In the genomic region with DNA sequence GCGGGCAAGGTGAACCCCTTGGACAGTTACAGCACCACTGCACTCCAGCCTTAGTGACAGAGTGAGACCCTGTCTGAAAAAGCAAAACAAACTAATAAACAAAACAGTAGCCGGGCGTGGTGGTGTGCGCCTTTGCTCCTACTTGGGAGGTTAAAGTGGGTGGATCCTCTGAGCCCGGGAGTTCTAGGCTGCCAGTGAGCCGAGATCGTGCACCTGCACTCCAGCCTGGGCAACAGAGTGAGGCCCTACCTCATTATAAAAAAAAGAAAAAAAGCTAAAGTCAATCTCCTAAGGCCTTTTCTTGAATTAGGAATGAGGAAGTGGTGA, we compare ENCODE assay signal across 11 cellular contexts. TPM values are rescaled to one million over a fixed set of nuclear protein-coding genes. Genes with fewer than 3 reads are reported as not detected.
DNase-seq lines count a peak whose midpoint lies in the region; ATAC-seq and TF ChIP-seq lines count a peak whose summit lies in the region.
"Had no signal": no experiment of that assay in that cellular context is flagged by ENCODE, and none has a peak within 500 bp of the region (broad histone marks: within the 10 kb centered on the region; RNA-seq: fewer than 3 reads in every experiment).

No MANE protein-coding gene starts in this region.

- H3K4me3 ChIP-seq in left lung, result peak overlapping the region; percentile 38 to 52
- peak overlapping the region in 2 of 4 donors; percentile 28 to 49 for H3K4me3 ChIP-seq in transverse colon

- CTCF ChIA-PET in activated B cell treated with CpG ODN at 0.5 μM for 24 hours (lab: Charles Lee), result interaction anchor here (1.0 kb wide), 1 partner anchor 24 kb away, joined by 3 read pairs; no protein-coding TSS in a partner anchor

- no peak overlapping the region for H4K8ac ChIP-seq in H9 (replicated peaks; ENCODE audit: insufficient read length, low read depth, low read length)

- H3K4me1 ChIP-seq in left lung, result peaks cover 0 to 20% of the 10 kb centered on the region in 2 donors
- peaks cover 5 to 15% (median 13%) of the 10 kb centered on the region in 4 donors for H3K4me1 ChIP-seq in transverse colon
- no peaks in the 10 kb centered on the region for H3K4me1 ChIP-seq in H9 (ENCODE audit: insufficient read depth, low read length)

- TF ChIP-seq POLR2A in transverse colon (IDR thresholded peaks at IDR 0.05), result no peak

- peak overlapping the region; percentile 96 for H3K27ac Mint-ChIP-seq in activated naive CD4-positive, alpha-beta T cell treated with anti-CD3 and anti-CD28 coated beads, Interleukin-2, amount 50 U/mL, for 24 hours
- peak overlapping the region; percentile 93 for H3K27ac Mint-ChIP-seq in activated B cell treated with CpG ODN at 0.5 μM for 24 hours
- H3K27ac Mint-ChIP-seq in H9, result no peak overlapping the region; a peak in 1 of 7 replicates

- H2BK15ac ChIP-seq in H9 (ENCODE audit: low read depth, low read length), result no peak overlapping the region

- no peaks in the 10 kb centered on the region for H3K36me3 ChIP-seq in left lung
- H3K36me3 ChIP-seq in transverse colon, result no peaks in the 10 kb centered on the region

- H3T11ph ChIP-seq in H9 (ENCODE audit: low read length), result no peak overlapping the region

- no peak overlapping the region for H2AFZ ChIP-seq in H9 (ENCODE audit: low read length)

- no peak overlapping the region for H2BK12ac ChIP-seq in H9 (ENCODE audit: insufficient read length, low read depth, low read length)

- H2BK20ac ChIP-seq in H9 (ENCODE audit: low read depth, low read length, poor library complexity, severe bottlenecking), result no peak overlapping the region

- no peak overlapping the region for H4K5ac ChIP-seq in H9 (ENCODE audit: insufficient read length, low read depth, low read length)

- H3K23ac ChIP-seq in H9 (ENCODE audit: insufficient read length, low read depth, low read length), result no peak overlapping the region

- peaks cover 3% of the 10 kb centered on the region for H3K36me3 Mint-ChIP-seq in activated naive CD4-positive, alpha-beta T cell treated with anti-CD3 and anti-CD28 coated beads, Interleukin-2, amount 50 U/mL, for 24 hours
- H3K36me3 Mint-ChIP-seq in activated B cell treated with CpG ODN at 0.5 μM for 24 hours (ENCODE audit: low read depth) (peaks cover 5% of the 10 kb centered on the region), H9 (ENCODE audit: insufficient read depth in 1 of 3, low read depth in 3 of 3) (peaks cover 0 to 2% (median 0%) of the 10 kb centered on the region in 3 experiments; a peak in 1 of 7 replicates)

- H3K27me3 Mint-ChIP-seq in activated naive CD4-positive, alpha-beta T cell treated with anti-CD3 and anti-CD28 coated beads, Interleukin-2, amount 50 U/mL, for 24 hours, result no peaks in the 10 kb centered on the region
- H3K27me3 Mint-ChIP-seq in activated B cell treated with CpG ODN at 0.5 μM for 24 hours, result no peaks in the 10 kb centered on the region
- H3K27me3 Mint-ChIP-seq in H9 (ENCODE audit: low read depth), result no peaks in the 10 kb centered on the region; the same call in 1 of the 2 replicates

- no peaks in the 10 kb centered on the region for H3K9me3 Mint-ChIP-seq in activated naive CD4-positive, alpha-beta T cell treated with anti-CD3 and anti-CD28 coated beads, Interleukin-2, amount 50 U/mL, for 24 hours
- H3K9me3 Mint-ChIP-seq in activated B cell treated with CpG ODN at 0.5 μM for 24 hours (no peaks in the 10 kb centered on the region), H9 (peaks cover 9 to 13% of the 10 kb centered on the region in 2 experiments)

- no peak for TF ChIP-seq EP300 in transverse colon (IDR thresholded peaks at IDR 0.05; ENCODE audit: low read depth)

- WGBS in transverse colon (ENCODE audit: low coverage in 1 of 2), 2 donors, result 54% methylated on average over 7 of the region's 7 CpGs; no CpG with 5 or more reads in 1 of the 2 donors
- no CpG with 5 or more reads among the region's 7 CpGs for WGBS in H9 (ENCODE audit: extremely low coverage, insufficient read length, low lambda C conversion rate)

- no peaks in the 10 kb centered on the region for H3K27me3 ChIP-seq in left lung
- no peaks in the 10 kb centered on the region for H3K27me3 ChIP-seq in transverse colon
- no peaks in the 10 kb centered on the region for H3K27me3 ChIP-seq in H9 (ENCODE audit: insufficient read depth, low read length)

- DNase-seq in activated naive CD4-positive, alpha-beta T cell treated with Interleukin-2 at 50 U/mL for 16 hours, result no peak
- DNase-seq in activated B cell treated with CpG ODN at 0.5 μM for 24 hours, result no peak
- no peak for DNase-seq in left lung
- DNase-seq in transverse colon, result peak; percentile 27
- no peak for DNase-seq in activated gamma-delta T cell treated with Interleukin-2 at 50 U/mL for 16 hours
- DNase-seq in T1000 (lab: John Stamatoyannopoulos, UW), result no peak
- no peak for DNase-seq in H9
- DNase-seq: Caco-2; stimulated activated CD4-positive, alpha-beta T cell treated with anti-CD3 and anti-CD28 coated beads, Interleukin-2, amount 100 ng/mL, for 24 hours had no signal

- H3K4ac ChIP-seq in H9 (ENCODE audit: low read depth, low read length), result no peak overlapping the region

- H3K4me2 ChIP-seq in H9 (ENCODE audit: insufficient read depth, insufficient read length, low read length), result no peak overlapping the region

- H3K79me2 ChIP-seq in H9 (ENCODE audit: insufficient read depth, low read length), result no peaks in the 10 kb centered on the region

- H3K56ac ChIP-seq in H9 (ENCODE audit: insufficient read length, low read depth, low read length), result no peak overlapping the region

- H3K9me3 ChIP-seq in left lung, result peaks cover 0 to 3% of the 10 kb centered on the region in 2 donors
- H3K9me3 ChIP-seq in transverse colon, result no peaks in the 10 kb centered on the region
- H3K9me3 ChIP-seq in H9 (ENCODE audit: control insufficient read depth, low read depth, low read length), result no peaks in the 10 kb centered on the region

- no peak overlapping the region for H2BK120ac ChIP-seq in H9 (ENCODE audit: low read depth, low read length, poor library complexity, severe bottlenecking)

- H2AK5ac ChIP-seq in H9 (ENCODE audit: insufficient read length, low read length), result no peak overlapping the region

- no peak overlapping the region for H3K14ac ChIP-seq in H9 (ENCODE audit: insufficient read depth, low read length)

- intact Hi-C loops in activated B cell treated with CpG ODN at 0.5 μM for 24 hours (cut with micrococcal nuclease), result loop anchor here (1.0 kb wide), 1 partner anchor 159 kb away; the partner anchor contains the start of gene ADCK1
- intact Hi-C loops in left lung (cut with DNase I), result no loop called here
- intact Hi-C loops in transverse colon (cut with DNase I; ENCODE audit: low total_unique reads), result no loop called here

- in situ Hi-C loops in transverse colon (cut with MboI; ENCODE audit: low pct_ligation_motif_present in 1 of 4, low pct_unique_long_range_greater_than_20kb in 1 of 4, low sequenced_read_pairs in 3 of 4), result no loop called here

- peak overlapping the region; percentile 86 for H3K4me3 Mint-ChIP-seq in activated naive CD4-positive, alpha-beta T cell treated with anti-CD3 and anti-CD28 coated beads, Interleukin-2, amount 50 U/mL, for 24 hours
- peak overlapping the region; percentile 95 for H3K4me3 Mint-ChIP-seq in activated B cell treated with CpG ODN at 0.5 μM for 24 hours
- no peak overlapping the region for H3K4me3 Mint-ChIP-seq in H9

- POLR2A ChIA-PET in activated B cell treated with CpG ODN at 0.5 μM for 24 hours (lab: Charles Lee), result interaction anchor here (1.0 kb wide), 1 partner anchor 33 kb away, joined by 3 read pairs; no protein-coding TSS in a partner anchor

- H3K23me2 ChIP-seq in H9 (ENCODE audit: insufficient read length, low read depth, low read length, poor library complexity, severe bottlenecking), result no peaks in the 10 kb centered on the region

- H3K4me1 Mint-ChIP-seq in activated naive CD4-positive, alpha-beta T cell treated with anti-CD3 and anti-CD28 coated beads, Interleukin-2, amount 50 U/mL, for 24 hours, result peaks cover 17% of the 10 kb centered on the region
- H3K4me1 Mint-ChIP-seq in activated B cell treated with CpG ODN at 0.5 μM for 24 hours (peaks cover 16% of the 10 kb centered on the region), H9 (no peaks in the 10 kb centered on the region)

- H2BK5ac ChIP-seq in H9 (ENCODE audit: insufficient read length, low read length), result no peak overlapping the region

- H3K9ac ChIP-seq in H9 (ENCODE audit: extremely low read depth, insufficient read length, low read length), result no peak overlapping the region

- H4K91ac ChIP-seq in H9 (ENCODE audit: insufficient read length, low read depth, low read length), result no peak overlapping the region

- H3K18ac ChIP-seq in H9 (ENCODE audit: insufficient read length, low read depth, low read length), result no peak overlapping the region

- H3K27ac ChIP-seq in left lung (peak overlapping the region; percentile 80 to 95), transverse colon (peak overlapping the region; percentile 60 to 80 (median 73)), H9 (ENCODE audit: insufficient read length, low read depth, low read length) (no peak overlapping the region)
- H3K27ac ChIP-seq: epithelial cell of prostate had no signal

- TF ChIP-seq CTCF in activated B cell treated with CpG ODN at 0.5 μM for 24 hours (IDR thresholded peaks at IDR 0.05) (no peak), left lung (IDR thresholded peaks at IDR 0.05) (no peak), transverse colon (IDR thresholded peaks at IDR 0.05) (no peak), H9 (conservative IDR thresholded peaks at IDR 0.05) (no peak)

- peak; percentile 56 for ATAC-seq in activated B cell treated with CpG ODN at 0.5 μM for 24 hours (ENCODE audit: low read depth)
- ATAC-seq in left lung, result no peak

- no peaks in the 10 kb centered on the region for H3K79me1 ChIP-seq in H9 (ENCODE audit: insufficient read depth, low read depth, low read length, poor library complexity, severe bottlenecking)

- no peaks in the 10 kb centered on the region for H4K20me1 ChIP-seq in H9 (ENCODE audit: control insufficient read depth, insufficient read depth, insufficient read length)

RNA-seq across cellular contexts. Expression of gene SPTLC2, which starts 24.7 kb away (rescaled TPM):
- total RNA-seq in activated B cell treated with CpG ODN at 0.5 μM for 24 hours (34.1 and 43.8 TPM in 2 replicates), left lung (10 to 100 TPM; 40.7 to 44.0 TPM), transverse colon (10 to 100 TPM; 14.5 to 51.3 (median 35.8) TPM), H9 (2021) (32.6 and 38.2 TPM in 2 replicates)

Comparison
In these comparisons a context has a peak if more than half of its experiments do, and no peak if none do; other contexts are left out.
1. H3K27ac Mint-ChIP-seq: peak in activated naive CD4-positive, alpha-beta T cell treated with anti-CD3 and anti-CD28 coated beads, Interleukin-2, amount 50 U/mL, for 24 hours (single experiment) and activated B cell treated with CpG ODN at 0.5 μM for 24 hours (single experiment); none in H9 (0 of 3).
2. H3K4me3 Mint-ChIP-seq: peak in activated naive CD4-positive, alpha-beta T cell treated with anti-CD3 and anti-CD28 coated beads, Interleukin-2, amount 50 U/mL, for 24 hours (single experiment) and activated B cell treated with CpG ODN at 0.5 μM for 24 hours (single experiment); none in H9 (0 of 2).